8 cellular contexts compared by ENCODE assay signal in the genomic region with DNA sequence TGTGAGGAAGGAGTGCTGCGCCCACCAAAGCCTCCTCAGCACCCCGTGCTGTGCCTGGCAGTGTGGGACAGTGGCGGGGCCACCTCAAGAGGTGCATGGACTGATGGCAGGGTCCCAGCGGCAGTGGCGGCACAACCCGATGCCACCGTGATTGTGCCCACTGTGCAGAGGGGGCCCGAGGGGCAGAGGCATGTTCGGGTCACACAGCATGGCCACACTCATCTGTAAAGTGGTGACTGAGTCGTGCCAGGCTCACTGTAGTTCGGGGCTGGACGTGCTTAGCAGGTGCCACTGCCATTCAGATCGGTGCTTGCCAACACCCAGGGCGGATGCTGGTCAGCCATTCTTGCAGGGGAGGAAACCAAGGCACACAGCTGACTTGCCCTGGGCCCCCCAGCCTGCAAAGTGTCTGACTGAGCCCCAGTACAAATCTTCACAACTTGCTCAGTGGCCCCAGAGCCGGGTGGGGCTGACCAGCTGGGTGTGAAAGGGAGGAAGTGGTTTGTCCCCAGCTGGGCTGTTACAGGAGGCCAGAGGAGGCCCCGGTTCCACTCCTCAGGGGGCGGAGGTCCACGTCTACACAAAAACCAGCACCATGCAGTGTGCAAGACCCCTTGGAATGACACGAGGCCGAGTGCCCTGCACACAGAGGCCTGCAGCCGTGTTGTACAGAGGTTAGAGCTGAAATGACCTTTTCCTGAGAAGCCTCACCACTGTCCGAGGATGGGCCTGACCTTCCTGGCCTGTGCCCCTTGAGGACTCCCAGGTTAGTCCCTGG. TPM values are rescaled to one million over a fixed set of nuclear protein-coding genes. Genes with fewer than 3 reads are reported as not detected.
DNase-seq lines count a peak whose midpoint lies in the region; ATAC-seq, FAIRE-seq and TF ChIP-seq lines count a peak whose summit lies in the region.

No MANE protein-coding gene starts in this region.

- DNase-seq in GM12891 (ENCODE audit: insufficient read length, low spot score) (no peak), osteoblast (ENCODE audit: insufficient read length, low spot score, missing footprints) (peak; percentile 36), HT-29 (ENCODE audit: low spot score) (no peak)

- H3K27me3 ChIP-seq in Loucy (ENCODE audit: insufficient read depth, low read length, poor library complexity, severe bottlenecking) = no peaks in the 10 kb centered on the region
- no peaks in the 10 kb centered on the region for H3K27me3 ChIP-seq in osteoblast (ENCODE audit: insufficient read depth, low read length)

- ATAC-seq in HG03135 (IDR thresholded peaks at IDR 0.05; ENCODE audit: unreplicated experiment) (no peak), HG03175 (IDR thresholded peaks at IDR 0.05; ENCODE audit: unreplicated experiment) (no peak), HG02970 (IDR thresholded peaks at IDR 0.05; ENCODE audit: low FRiP score, unreplicated experiment) (no peak)

- 48 to 74% (median 49%) methylated on average over 22 of the region's 22 CpGs for WGBS in adipose tissue, 3 donors

- no peaks in the 10 kb centered on the region for H3F3A ChIP-seq in Loucy (ENCODE audit: low read depth)

- H2AFZ ChIP-seq in Loucy (ENCODE audit: low read length) (no peak overlapping the region), osteoblast (ENCODE audit: low read length) (no peak overlapping the region)

- H3K4me1 ChIP-seq in Loucy (ENCODE audit: insufficient read depth, low read length, poor library complexity, severe bottlenecking) (peaks cover 57% of the 10 kb centered on the region), osteoblast (ENCODE audit: insufficient read depth, low read length) (no peaks in the 10 kb centered on the region)

- no peaks in the 10 kb centered on the region for H3K9me2 ChIP-seq in Loucy (replicated peaks; ENCODE audit: low read depth, low read length)

- peak overlapping the region; percentile 48 for H3K27ac ChIP-seq in adipose tissue (ENCODE audit: low read depth, low read length)
- H3K27ac ChIP-seq in osteoblast (ENCODE audit: low read depth, low read length) = no peak overlapping the region

- H3K79me2 ChIP-seq in Loucy (ENCODE audit: insufficient read depth, low read length) (peaks cover 69% of the 10 kb centered on the region), osteoblast (ENCODE audit: insufficient read depth, low read length) (no peaks in the 10 kb centered on the region)

- FAIRE-seq in GM12891 (lab: Jason Lieb, UNC) = peak; percentile 91

- H4K20me1 ChIP-seq in Loucy (ENCODE audit: insufficient read depth, low read length, poor library complexity, severe bottlenecking) = peaks cover 30% of the 10 kb centered on the region
- H4K20me1 ChIP-seq in osteoblast (ENCODE audit: insufficient read depth, low read length) = no peaks in the 10 kb centered on the region

- H3K4me2 ChIP-seq in Loucy (ENCODE audit: low read depth, low read length, poor library complexity, severe bottlenecking) (peak overlapping the region; percentile 100), osteoblast (ENCODE audit: insufficient read depth, low read length) (no peak overlapping the region)

- no peak for TF ChIP-seq CTCF in Loucy (conservative IDR thresholded peaks at IDR 0.05; ENCODE audit: low read length)
- no peak for TF ChIP-seq CTCF in osteoblast (IDR thresholded peaks at IDR 0.05; ENCODE audit: extremely low read depth, low read depth, low read length)

- no peak for TF ChIP-seq POLR2A in GM12891 (IDR thresholded peaks at IDR 0.05; ENCODE audit: low read depth, low read length)

- H3K36me3 ChIP-seq in Loucy (ENCODE audit: insufficient read depth, low read length) (no peaks in the 10 kb centered on the region), osteoblast (ENCODE audit: insufficient read depth, low read length) (no peaks in the 10 kb centered on the region)

- H3K9ac ChIP-seq in Loucy (ENCODE audit: low read depth, low read length, poor library complexity, severe bottlenecking) = peak overlapping the region; percentile 97

- peak overlapping the region; percentile 83 for H3K4me3 ChIP-seq in Loucy (ENCODE audit: low read length, poor library complexity, severe bottlenecking)
- H3K4me3 ChIP-seq in osteoblast (ENCODE audit: insufficient read depth, low read length) = no peak overlapping the region

- H3K9me3 ChIP-seq in Loucy (ENCODE audit: insufficient read depth, low read depth, low read length) (no peaks in the 10 kb centered on the region), osteoblast (ENCODE audit: low read depth, low read length) (peaks cover 4% of the 10 kb centered on the region)

TF ChIP-seq in GM12891, 5 proteins besides CTCF, POLR2A, EP300 and RAD21:
- no peak for TF ChIP-seq POU2F2 (IDR thresholded peaks at IDR 0.05; ENCODE audit: low read depth, low read length)
- no peak for TF ChIP-seq TAF1 (IDR thresholded peaks at IDR 0.05; ENCODE audit: low read depth, low read length)
- TF ChIP-seq PAX5 (IDR thresholded peaks at IDR 0.05; ENCODE audit: insufficient read depth, low read length, severe bottlenecking) = no peak
- TF ChIP-seq POLR2AphosphoS5 (IDR thresholded peaks at IDR 0.05; ENCODE audit: low read depth, low read length) = no peak
- TF ChIP-seq SPI1 (IDR thresholded peaks at IDR 0.05; ENCODE audit: low read depth, low read length) = peak; percentile 72

RNA-seq across cellular contexts. Expression of gene FGD3, which starts 17.8 kb away (rescaled TPM):
- polyA plus RNA-seq in GM12891 (2012; ENCODE audit: low read depth, missing spikeins) = 12.6 TPM
- 1 to 10 TPM; 5.0 to 7.7 (median 7.0) TPM for polyA plus RNA-seq in adipose tissue
- total RNA-seq in osteoblast = under 0.01 TPM in 1 of 2 replicates, not detected in the other
- 12.8 and 14.7 TPM in 2 replicates for total RNA-seq in HT-29 (2014; rRNA removed; shearing (Covaris generic))

Comparison
In these comparisons a context has a peak if more than half of its experiments do, and no peak if none do; other contexts are left out.
1. RNA of gene FGD3, which starts 17.8 kb away (total RNA-seq): 12.8 to 14.7 TPM in HT-29; under 0.01 TPM in osteoblast; every median in the first group is over 10 times any median in the second.